In genomic region chr15:40282144-40282869, GRCh38 we compare ENCODE assay signal across 8 cellular contexts. TPM values are rescaled to one million over a fixed set of nuclear protein-coding genes. Genes with fewer than 3 reads are reported as not detected.
DNase-seq lines count a peak whose midpoint lies in the region; ATAC-seq and TF ChIP-seq lines count a peak whose summit lies in the region.

No MANE protein-coding gene starts in this region.

- H3K9me3 Mint-ChIP-seq in CD8-positive, alpha-beta T cell = no peaks in the 10 kb centered on the region
- no peaks in the 10 kb centered on the region for H3K9me3 Mint-ChIP-seq in activated naive CD8-positive, alpha-beta T cell treated with anti-CD3 and anti-CD28 coated beads, Interleukin-2, amount 50 U/mL, for 24 hours

- H3K36me3 Mint-ChIP-seq in CD8-positive, alpha-beta T cell = peaks cover 3% of the 10 kb centered on the region
- H3K36me3 Mint-ChIP-seq in activated naive CD8-positive, alpha-beta T cell treated with anti-CD3 and anti-CD28 coated beads, Interleukin-2, amount 50 U/mL, for 24 hours (ENCODE audit: low read depth) = no peaks in the 10 kb centered on the region

- peak; percentile 26 to 73 (median 46) for DNase-seq in CD8-positive, alpha-beta T cell
- peak; percentile 21 for DNase-seq in SK-MEL-5 (ENCODE audit: low read depth, low spot score)
- DNase-seq in activated naive CD8-positive, alpha-beta T cell treated with anti-CD3 and anti-CD28 coated beads, Interleukin-2, amount 50 U/mL, for 24 hours = peak; percentile 61
- peak; percentile 52 for DNase-seq in stimulated activated CD4-positive, alpha-beta T cell treated with anti-CD3 and anti-CD28 coated beads, Interleukin-12 subunit alpha, Interleukin-12 subunit beta, amount 100 ng/mL, for 4 hours

- H3K4me1 ChIP-seq in CD8-positive, alpha-beta T cell (ENCODE audit: insufficient read depth, low read length) = peaks cover 5% of the 10 kb centered on the region
- H3K4me1 ChIP-seq in iPS-15b (ENCODE audit: control insufficient read depth, insufficient read depth, low read length) = peaks cover 25% of the 10 kb centered on the region

- intact Hi-C loops in CD8-positive, alpha-beta T cell (cut with DNase I, micrococcal nuclease) = loop anchor here in 1 of 2 experiments (10.0 kb wide), 1 partner anchor 1848 kb away; no protein-coding TSS in a partner anchor

- no peaks in the 10 kb centered on the region for H3K9me3 ChIP-seq in CD8-positive, alpha-beta T cell (ENCODE audit: low read length)
- no peaks in the 10 kb centered on the region for H3K9me3 ChIP-seq in iPS-15b (ENCODE audit: control insufficient read depth, insufficient read depth, low read length)

- peak overlapping the region; percentile 69 for H3K4me3 ChIP-seq in CD8-positive, alpha-beta T cell (ENCODE audit: low read depth, low read length)
- peak overlapping the region; percentile 61 for H3K4me3 ChIP-seq in iPS-15b (ENCODE audit: low read depth, low read length)

- peak; percentile 56 for TF ChIP-seq CTCF in CD8-positive, alpha-beta T cell (IDR thresholded peaks at IDR 0.05)

- in situ Hi-C loops in SK-MEL-5 (cut with HindIII; ENCODE audit: low pct_unique_long_range_greater_than_20kb, low sequenced_read_pairs) = no loop called here

- ATAC-seq in CD8-positive, alpha-beta T cell = peak; percentile 74
- ATAC-seq in HG02610 (IDR thresholded peaks at IDR 0.05; ENCODE audit: unreplicated experiment) = peak; percentile 39
- peak; percentile 41 for ATAC-seq in activated naive CD8-positive, alpha-beta T cell treated with anti-CD3 and anti-CD28 coated beads, Interleukin-2, amount 50 U/mL, for 24 hours
- no peak for ATAC-seq in GM18519 (IDR thresholded peaks at IDR 0.05; ENCODE audit: low FRiP score, unreplicated experiment)
- no peak for ATAC-seq in GM18873 (IDR thresholded peaks at IDR 0.05; ENCODE audit: low FRiP score, unreplicated experiment)

- no peak overlapping the region for H3K9ac ChIP-seq in iPS-15b (ENCODE audit: low read depth, low read length)

- POLR2A ChIA-PET in CD8-positive, alpha-beta T cell (lab: Charles Lee) = interaction anchor here (0.5 to 3.1 kb wide), 2 partner anchors 25 to 130 kb away, joined by 3 to 13 read pairs; partner anchors contain the start of gene PLCB2

- H3K36me3 ChIP-seq in CD8-positive, alpha-beta T cell (ENCODE audit: insufficient read depth, low read length) = no peaks in the 10 kb centered on the region
- H3K36me3 ChIP-seq in iPS-15b (ENCODE audit: control insufficient read depth, insufficient read depth, low read length) = no peaks in the 10 kb centered on the region

- H3K4me3 Mint-ChIP-seq in CD8-positive, alpha-beta T cell = peak overlapping the region; percentile 79
- peak overlapping the region; percentile 63 for H3K4me3 Mint-ChIP-seq in activated naive CD8-positive, alpha-beta T cell treated with anti-CD3 and anti-CD28 coated beads, Interleukin-2, amount 50 U/mL, for 24 hours

- no peak overlapping the region for H3K27ac Mint-ChIP-seq in CD8-positive, alpha-beta T cell
- H3K27ac Mint-ChIP-seq in activated naive CD8-positive, alpha-beta T cell treated with anti-CD3 and anti-CD28 coated beads, Interleukin-2, amount 50 U/mL, for 24 hours = no peak overlapping the region

- peaks cover 11% of the 10 kb centered on the region for H3K27me3 ChIP-seq in CD8-positive, alpha-beta T cell (ENCODE audit: insufficient read depth, low read length)
- peaks cover 73% of the 10 kb centered on the region for H3K27me3 ChIP-seq in iPS-15b (ENCODE audit: control insufficient read depth, insufficient read depth, low read length)

- H3K4me1 Mint-ChIP-seq in CD8-positive, alpha-beta T cell (ENCODE audit: low read depth) = peaks cover 5% of the 10 kb centered on the region
- peaks cover 5% of the 10 kb centered on the region for H3K4me1 Mint-ChIP-seq in activated naive CD8-positive, alpha-beta T cell treated with anti-CD3 and anti-CD28 coated beads, Interleukin-2, amount 50 U/mL, for 24 hours

- H3K27ac ChIP-seq in CD8-positive, alpha-beta T cell (ENCODE audit: low read depth, low read length) = no peak overlapping the region

- CTCF ChIA-PET in CD8-positive, alpha-beta T cell (lab: Charles Lee) = interaction anchor here (0.8 to 10.4 kb wide), 12 partner anchors 9 to 237 kb away, joined by 3 to 120 read pairs (median 4); partner anchors contain the start of genes CCDC9B, INAFM2 and PLCB2

- peaks cover 18% of the 10 kb centered on the region for H3K27me3 Mint-ChIP-seq in CD8-positive, alpha-beta T cell (ENCODE audit: low read depth)
- H3K27me3 Mint-ChIP-seq in activated naive CD8-positive, alpha-beta T cell treated with anti-CD3 and anti-CD28 coated beads, Interleukin-2, amount 50 U/mL, for 24 hours = peaks cover 31% of the 10 kb centered on the region

RNA-seq across cellular contexts. Expression of gene ANKRD63, which starts 0.6 kb away (rescaled TPM):
- not detected for total RNA-seq in CD8-positive, alpha-beta T cell
- total RNA-seq in SK-MEL-5 (2014; rRNA removed; shearing (Covaris generic)) = 0.16 and 0.29 TPM in 2 replicates
- not detected in 2 replicates for polyA plus RNA-seq in SK-MEL-5 (2015; cell fraction: cytosol; rRNA removed)
- polyA plus RNA-seq in SK-MEL-5 (2015; cell fraction: nucleus; rRNA removed) = not detected in 2 replicates

RNA-seq across cellular contexts. Expression of gene PLCB2, which starts 25.4 kb away (rescaled TPM):
- 100 to 1,000 TPM; 154 to 167 TPM for total RNA-seq in CD8-positive, alpha-beta T cell
- 1.9 and 3.2 TPM in 2 replicates for total RNA-seq in SK-MEL-5 (2014; rRNA removed; shearing (Covaris generic))
- polyA plus RNA-seq in SK-MEL-5 (2015; cell fraction: cytosol; rRNA removed) = 0.69 and 1.4 TPM in 2 replicates
- 4.2 and 6.5 TPM in 2 replicates for polyA plus RNA-seq in SK-MEL-5 (2015; cell fraction: nucleus; rRNA removed)

RNA-seq across cellular contexts. Expression of gene INAFM2, which starts 41.2 kb away (rescaled TPM):
- 1 to 10 TPM; 4.3 to 8.1 TPM for total RNA-seq in CD8-positive, alpha-beta T cell
- 11.5 and 12.3 TPM in 2 replicates for total RNA-seq in SK-MEL-5 (2014; rRNA removed; shearing (Covaris generic))
- polyA plus RNA-seq in SK-MEL-5 (2015; cell fraction: cytosol; rRNA removed) = 11.6 and 17.8 TPM in 2 replicates
- 7.5 and 7.6 TPM in 2 replicates for polyA plus RNA-seq in SK-MEL-5 (2015; cell fraction: nucleus; rRNA removed)

RNA-seq across cellular contexts. Expression of gene PAK6, which starts 43.4 kb away (rescaled TPM):
- total RNA-seq in CD8-positive, alpha-beta T cell = 1 to 10 TPM in 1 of 2 experiments, under 1 TPM in 1; 0.64 to 1.1 TPM
- total RNA-seq in SK-MEL-5 (2014; rRNA removed; shearing (Covaris generic)) = not detected in 2 replicates
- not detected in 2 replicates for polyA plus RNA-seq in SK-MEL-5 (2015; cell fraction: cytosol; rRNA removed)
- not detected in 2 replicates for polyA plus RNA-seq in SK-MEL-5 (2015; cell fraction: nucleus; rRNA removed)

RNA-seq across cellular contexts. Expression of gene CCDC9B, which starts 58.4 kb away (rescaled TPM):
- 1 to 10 TPM in 1 of 2 experiments, under 1 TPM in 1; 0.60 to 1.1 TPM for total RNA-seq in CD8-positive, alpha-beta T cell
- total RNA-seq in SK-MEL-5 (2014; rRNA removed; shearing (Covaris generic)) = 5.0 and 5.5 TPM in 2 replicates
- polyA plus RNA-seq in SK-MEL-5 (2015; cell fraction: cytosol; rRNA removed) = 4.3 and 4.9 TPM in 2 replicates
- polyA plus RNA-seq in SK-MEL-5 (2015; cell fraction: nucleus; rRNA removed) = 51.2 and 53.9 TPM in 2 replicates

Comparison
In these comparisons a context has a peak if more than half of its experiments do, and no peak if none do; other contexts are left out.
1. ATAC-seq: peak in CD8-positive, alpha-beta T cell (single experiment), HG02610 (single experiment) and activated naive CD8-positive, alpha-beta T cell treated with anti-CD3 and anti-CD28 coated beads, Interleukin-2, amount 50 U/mL, for 24 hours (single experiment); none in GM18519 (single experiment) and GM18873 (single experiment).
2. RNA of gene PLCB2, which starts 25.4 kb away (total RNA-seq): 154 to 167 TPM in CD8-positive, alpha-beta T cell; 1.9 to 3.2 TPM in SK-MEL-5; every median in the first group is over 10 times any median in the second.
3. Peak in every context shown above with its lines, with median percentiles within 50 percentile points of each other: DNase-seq.